In the genomic region with DNA sequence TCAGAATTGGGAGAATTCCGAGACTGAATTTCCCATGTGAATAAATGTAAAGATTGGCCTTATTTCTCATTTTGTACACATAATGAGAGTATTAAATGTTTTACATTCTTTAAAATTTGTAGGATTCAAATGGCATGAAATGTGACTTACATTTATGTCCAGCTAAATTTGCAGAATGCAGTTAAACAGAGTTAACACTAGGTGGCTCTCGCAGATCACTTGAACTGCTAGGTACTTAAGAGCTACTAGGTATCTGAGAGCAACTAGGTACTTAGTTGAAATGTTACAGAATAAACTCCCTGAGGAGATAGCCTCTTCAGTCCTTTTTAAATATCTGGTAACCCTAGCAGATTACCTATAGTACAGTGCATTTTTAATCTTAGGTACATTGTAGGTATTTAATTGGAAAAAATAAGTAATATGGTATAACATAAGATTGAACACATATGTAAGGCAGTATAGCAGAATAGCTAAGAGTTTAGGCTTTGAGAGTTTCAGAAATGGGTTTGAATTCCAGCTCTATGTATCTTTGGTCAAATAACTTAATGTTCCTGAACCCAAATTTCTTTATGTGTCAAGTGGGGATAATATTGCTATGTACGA, we compare ENCODE assay signal across 8 cellular contexts.
DNase-seq lines count a peak whose midpoint lies in the region; ATAC-seq and TF ChIP-seq lines count a peak whose summit lies in the region.

No MANE protein-coding gene starts in this region.

- TF ChIP-seq POLR2A in prostate gland (IDR thresholded peaks at IDR 0.05) = no peak

- H3K27me3 ChIP-seq in AG04450 (ENCODE audit: control insufficient read depth, insufficient read depth, low read length) = no peaks in the 10 kb centered on the region
- no peaks in the 10 kb centered on the region for H3K27me3 ChIP-seq in prostate gland (replicated peaks; ENCODE audit: insufficient read depth)

- H3K9me3 ChIP-seq in AG04450 (ENCODE audit: control insufficient read depth, insufficient read depth, low read length) (no peaks in the 10 kb centered on the region), prostate gland (no peaks in the 10 kb centered on the region)

- intact Hi-C loops in Right ventricle myocardium superior (cut with DNase I) (loop anchor here (5.0 kb wide), 1 partner anchor 556 kb away; no protein-coding TSS in a partner anchor), prostate gland (cut with DNase I) (loop anchor here (2.0 to 5.0 kb wide), 2 partner anchors 135 to 556 kb away; a partner anchor contains a TSS)

- H3K27ac ChIP-seq in AG04450 (ENCODE audit: low read depth, low read length) = no peak overlapping the region
- no peak overlapping the region for H3K27ac ChIP-seq in prostate gland

- no peaks in the 10 kb centered on the region for H3K36me3 ChIP-seq in prostate gland

- 48% methylated on average over 3 of the region's 3 CpGs for WGBS in prostate gland

- H3K4me3 Mint-ChIP-seq in activated CD4-positive, alpha-beta T cell treated with anti-CD3 and anti-CD28 coated beads, Interleukin-2, amount 10 ng/mL, durations not matched to agents 7 days and 5 days = no peak overlapping the region

- no peaks in the 10 kb centered on the region for H3K36me3 Mint-ChIP-seq in activated CD4-positive, alpha-beta T cell treated with anti-CD3 and anti-CD28 coated beads, Interleukin-2, amount 10 ng/mL, durations not matched to agents 7 days and 5 days (ENCODE audit: low read depth)

- DNase-seq in AG04450 (ENCODE audit: low read depth, low spot score) = peak; percentile 72
- DNase-seq in NCI-H2227 treated with DMSO at 0.1 percent for 48 hours (lab: John Stamatoyannopoulos, UW) = peak; percentile 81
- DNase-seq in activated CD4-positive, alpha-beta T cell treated with anti-CD3 and anti-CD28 coated beads, Interleukin-2, amount 10 ng/mL, durations not matched to agents 7 days and 5 days = peak; percentile 55
- DNase-seq in Right ventricle myocardium superior = no peak
- no peak for DNase-seq in prostate gland (ENCODE audit: low spot score)
- DNase-seq in cerebellar nuclear complex (lab: John Stamatoyannopoulos, UW) = no peak

- ATAC-seq in HG03280 (IDR thresholded peaks at IDR 0.05; ENCODE audit: unreplicated experiment) = peak; percentile 82
- ATAC-seq in Right ventricle myocardium superior (ENCODE audit: poor library complexity) = peak; percentile 71

- H3K9me3 Mint-ChIP-seq in activated CD4-positive, alpha-beta T cell treated with anti-CD3 and anti-CD28 coated beads, Interleukin-2, amount 10 ng/mL, durations not matched to agents 7 days and 5 days = no peaks in the 10 kb centered on the region

- TF ChIP-seq CTCF in AG04450 (IDR thresholded peaks at IDR 0.05; ENCODE audit: low read depth, low read length) (peak; percentile 91), GM12801 (IDR thresholded peaks at IDR 0.05; ENCODE audit: extremely low read depth, insufficient read length) (peak; percentile 67), prostate gland (IDR thresholded peaks at IDR 0.05) (peak; percentile 42 to 87 (median 72))

- no peak overlapping the region for H3K27ac Mint-ChIP-seq in activated CD4-positive, alpha-beta T cell treated with anti-CD3 and anti-CD28 coated beads, Interleukin-2, amount 10 ng/mL, durations not matched to agents 7 days and 5 days

- POLR2A ChIA-PET in AG04450 (lab: Yijun Ruan, JAX) = interaction anchor here (0.6 to 2.1 kb wide), 4 partner anchors 136 to 554 kb away, joined by 3 to 9 read pairs (median 5); a partner anchor contains a TSS
- POLR2A ChIA-PET in activated CD4-positive, alpha-beta T cell treated with anti-CD3 and anti-CD28 coated beads, Interleukin-2, amount 10 ng/mL, durations not matched to agents 7 days and 5 days (lab: Charles Lee) = no interaction called here

- no peak overlapping the region for H3K4me3 ChIP-seq in AG04450 (ENCODE audit: low read depth, low read length)
- H3K4me3 ChIP-seq in prostate gland = no peak overlapping the region

- H3K4me1 Mint-ChIP-seq in activated CD4-positive, alpha-beta T cell treated with anti-CD3 and anti-CD28 coated beads, Interleukin-2, amount 10 ng/mL, durations not matched to agents 7 days and 5 days = no peaks in the 10 kb centered on the region

- H3K27me3 Mint-ChIP-seq in activated CD4-positive, alpha-beta T cell treated with anti-CD3 and anti-CD28 coated beads, Interleukin-2, amount 10 ng/mL, durations not matched to agents 7 days and 5 days = no peaks in the 10 kb centered on the region

- CTCF ChIA-PET in AG04450 (lab: Charles Lee) = interaction anchor here (0.5 to 4.3 kb wide), 56 partner anchors 9 to 623 kb away, joined by 3 to 81 read pairs (median 4); a partner anchor contains a TSS
- CTCF ChIA-PET in activated CD4-positive, alpha-beta T cell treated with anti-CD3 and anti-CD28 coated beads, Interleukin-2, amount 10 ng/mL, durations not matched to agents 7 days and 5 days (lab: Charles Lee) = interaction anchor here (0.6 to 1.9 kb wide), 11 partner anchors 9 to 1035 kb away, joined by 3 to 6 read pairs (median 4); no protein-coding TSS in a partner anchor

- no peaks in the 10 kb centered on the region for H3K4me1 ChIP-seq in prostate gland (replicated peaks)

Comparison
In these comparisons a context has a peak if more than half of its experiments do, and no peak if none do; other contexts are left out.
1. DNase-seq: peak in AG04450 (single experiment), NCI-H2227 treated with DMSO at 0.1 percent for 48 hours (single experiment) and activated CD4-positive, alpha-beta T cell treated with anti-CD3 and anti-CD28 coated beads, Interleukin-2, amount 10 ng/mL, durations not matched to agents 7 days and 5 days (single experiment); none in Right ventricle myocardium superior (single experiment), prostate gland (single experiment) and cerebellar nuclear complex (0 of 2).
2. Peak in every context shown above with its lines, with median percentiles within 50 percentile points of each other: CTCF ChIP-seq.